23 cellular contexts compared by ENCODE assay signal in the genomic region with DNA sequence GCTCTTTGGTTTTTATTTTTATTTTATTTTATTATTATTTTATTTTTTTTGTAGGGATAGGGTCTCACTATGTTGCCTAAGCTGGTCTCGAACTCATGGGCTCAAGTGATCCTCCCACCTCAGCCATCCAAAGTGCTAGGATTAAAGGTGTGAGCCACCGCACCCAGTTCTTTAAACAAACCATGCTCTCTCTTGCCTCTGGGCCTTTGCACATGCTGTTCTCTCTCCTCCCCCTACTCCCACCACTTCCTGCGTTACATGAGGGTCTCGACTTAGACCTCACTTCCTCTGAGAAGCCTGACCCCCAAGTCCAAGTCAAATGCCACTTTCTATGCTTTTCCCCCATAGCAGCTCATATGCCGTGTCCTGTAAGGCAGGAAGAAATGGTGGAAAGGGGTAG. TPM values are rescaled to one million over a fixed set of nuclear protein-coding genes. Genes with fewer than 3 reads are reported as not detected.
A peak's percentile ranks its signal among the peaks of the same experiment; 100 is the strongest.
DNase-seq lines count a peak whose midpoint lies in the region; ATAC-seq, FAIRE-seq and TF ChIP-seq lines count a peak whose summit lies in the region.
"Had no signal": no experiment of that assay in that cellular context is flagged by ENCODE, and none has a peak within 500 bp of the region (broad histone marks: within the 10 kb centered on the region; RNA-seq: fewer than 3 reads in every experiment).

No MANE protein-coding gene starts in this region.

- POLR2A ChIA-PET in CD4-positive, alpha-beta T cell (lab: Charles Lee): interaction anchor here (0.9 to 1.2 kb wide), 2 partner anchors 11 to 28 kb away, joined by 3 to 5 read pairs; no protein-coding TSS in a partner anchor
- POLR2A ChIA-PET in T-cell (lab: Charles Lee): no interaction called here

- H3K36me3 Mint-ChIP-seq in T-helper 1 cell treated with Interleukin-12 subunit alpha and Interleukin-12 subunit beta and Interleukin-4 antibody, amounts not matched to agents 30 μg/mL and 1 μg/mL, for 36 hours (ENCODE audit: low read depth): no peaks in the 10 kb centered on the region
- H3K36me3 Mint-ChIP-seq in CD4-positive, alpha-beta T cell (ENCODE audit: low read depth): no peaks in the 10 kb centered on the region
- no peaks in the 10 kb centered on the region for H3K36me3 Mint-ChIP-seq in T-cell

- no peak for ATAC-seq in CD4-positive, alpha-beta T cell (ENCODE audit: poor library complexity)
- no peak for ATAC-seq in T-cell (replicated peaks in 1 of 4)
- no peak for ATAC-seq in GM21528 (IDR thresholded peaks at IDR 0.05; ENCODE audit: low FRiP score, unreplicated experiment)

- intact Hi-C loops in CD4-positive, alpha-beta T cell (cut with DNase I, micrococcal nuclease): loop anchor here in 1 of 2 experiments (2.0 kb wide), 1 partner anchor 15 kb away; no protein-coding TSS in a partner anchor
- intact Hi-C loops in kidney (cut with DNase I): no loop called here

- peaks cover 25% of the 10 kb centered on the region for H3K4me1 Mint-ChIP-seq in T-helper 1 cell treated with Interleukin-12 subunit alpha and Interleukin-12 subunit beta and Interleukin-4 antibody, amounts not matched to agents 30 μg/mL and 1 μg/mL, for 36 hours (ENCODE audit: low read depth)
- peaks cover 44% of the 10 kb centered on the region for H3K4me1 Mint-ChIP-seq in CD4-positive, alpha-beta T cell (ENCODE audit: low read depth)
- peaks cover 37 to 43% (median 38%) of the 10 kb centered on the region in 3 donors for H3K4me1 Mint-ChIP-seq in T-cell

- H3K27me3 ChIP-seq in CD4-positive, alpha-beta T cell (ENCODE audit: control insufficient read depth, insufficient read depth, low read length): no peaks in the 10 kb centered on the region

- DNase-seq in T-helper 1 cell: no peak
- no peak for DNase-seq in CD4-positive, alpha-beta T cell
- DNase-seq in T-cell: no peak
- peak; percentile 4 for DNase-seq in kidney
- no peak for DNase-seq in SKM-1 treated with dmso at 0.1 percent for 144 hours (lab: John Stamatoyannopoulos, UW; ENCODE audit: unreplicated experiment)
- DNase-seq in GM12891 (ENCODE audit: insufficient read length, low spot score): no peak
- DNase-seq: amniotic stem cell, DMS53, islet precursor cell, NCI-H1694 treated with DMSO at 0.1 percent for 48 hours, NCI-H2171 treated with DMSO at 0.1 percent for 48 hours, NCI-H526, stomach, tibial artery had no signal

- TF ChIP-seq POLR2A in GM12891 (IDR thresholded peaks at IDR 0.05; ENCODE audit: low read depth, low read length): no peak

- FAIRE-seq in kidney (lab: Jason Lieb, UNC) (no peak), GM12891 (lab: Jason Lieb, UNC) (no peak)
- FAIRE-seq: endometrium had no signal

- no peaks in the 10 kb centered on the region for H3K36me3 ChIP-seq in kidney (ENCODE audit: control insufficient read depth in 1 of 2, insufficient read depth in 2 of 2, low read length in 2 of 2)
- H3K36me3 ChIP-seq: breast epithelium, SJSA1, stomach, tibial artery had no signal

- peak overlapping the region; percentile 42 for H3K4me3 Mint-ChIP-seq in T-helper 1 cell treated with Interleukin-12 subunit alpha and Interleukin-12 subunit beta and Interleukin-4 antibody, amounts not matched to agents 30 μg/mL and 1 μg/mL, for 36 hours
- peak overlapping the region; percentile 68 for H3K4me3 Mint-ChIP-seq in CD4-positive, alpha-beta T cell
- H3K4me3 Mint-ChIP-seq in T-cell: peak overlapping the region in 2 of 3 donors; percentile 31 to 65

- peaks cover 27% of the 10 kb centered on the region for H3K27me3 Mint-ChIP-seq in T-helper 1 cell treated with Interleukin-12 subunit alpha and Interleukin-12 subunit beta and Interleukin-4 antibody, amounts not matched to agents 30 μg/mL and 1 μg/mL, for 36 hours (ENCODE audit: low read depth)
- no peaks in the 10 kb centered on the region for H3K27me3 Mint-ChIP-seq in CD4-positive, alpha-beta T cell
- H3K27me3 Mint-ChIP-seq in T-cell: peaks cover 0 to 8% of the 10 kb centered on the region in 2 donors

- H3K27ac Mint-ChIP-seq in T-helper 1 cell treated with Interleukin-12 subunit alpha and Interleukin-12 subunit beta and Interleukin-4 antibody, amounts not matched to agents 30 μg/mL and 1 μg/mL, for 36 hours: peak overlapping the region; percentile 15
- H3K27ac Mint-ChIP-seq in CD4-positive, alpha-beta T cell: peak overlapping the region; percentile 70
- H3K27ac Mint-ChIP-seq in T-cell: peak overlapping the region; percentile 28 to 57

- H3K9ac ChIP-seq in kidney (ENCODE audit: low read length in 2 of 2): no peak overlapping the region
- H3K9ac ChIP-seq: KMS-11 had no signal

- no peaks in the 10 kb centered on the region for H3K9me3 ChIP-seq in CD4-positive, alpha-beta T cell (ENCODE audit: control insufficient read depth, low read length)
- H3K9me3 ChIP-seq in kidney (ENCODE audit: control insufficient read depth in 1 of 2, low read length in 2 of 2): no peaks in the 10 kb centered on the region
- H3K9me3 ChIP-seq: breast epithelium, SJSA1, stomach, tibial artery had no signal

- CTCF ChIA-PET in CD4-positive, alpha-beta T cell (lab: Charles Lee): no interaction called here
- CTCF ChIA-PET in T-cell (lab: Charles Lee): no interaction called here

- H3K27ac ChIP-seq in CD4-positive, alpha-beta T cell (ENCODE audit: low read depth, low read length): no peak overlapping the region
- no peak overlapping the region for H3K27ac ChIP-seq in kidney (ENCODE audit: low read depth in 2 of 2, low read length in 2 of 2)
- H3K27ac ChIP-seq: 22Rv1, breast epithelium, coronary artery, KMS-11, SJSA1, stomach, tibial artery, VCaP had no signal

- H3K9me3 Mint-ChIP-seq in T-helper 1 cell treated with Interleukin-12 subunit alpha and Interleukin-12 subunit beta and Interleukin-4 antibody, amounts not matched to agents 30 μg/mL and 1 μg/mL, for 36 hours: no peaks in the 10 kb centered on the region
- H3K9me3 Mint-ChIP-seq in CD4-positive, alpha-beta T cell: no peaks in the 10 kb centered on the region
- no peaks in the 10 kb centered on the region for H3K9me3 Mint-ChIP-seq in T-cell

- H3K4me3 ChIP-seq in kidney (ENCODE audit: low read length in 2 of 2): no peak overlapping the region
- H3K4me3 ChIP-seq: breast epithelium, coronary artery, SJSA1, stomach, tibial artery had no signal

- no peak for TF ChIP-seq CTCF in CD4-positive, alpha-beta T cell (IDR thresholded peaks at IDR 0.05)
- no peak for TF ChIP-seq CTCF in kidney (IDR thresholded peaks at IDR 0.05; ENCODE audit: borderline replicate concordance, extremely low read depth, insufficient read depth)

- peaks cover 0 to 9% of the 10 kb centered on the region in 2 donors for H3K4me1 ChIP-seq in kidney (ENCODE audit: control insufficient read depth in 1 of 2, insufficient read depth in 1 of 2, low read depth in 1 of 2, low read length in 2 of 2)
- H3K4me1 ChIP-seq: SJSA1 had no signal

TF ChIP-seq in GM12891, 5 proteins besides CTCF, POLR2A, EP300 and RAD21:
- TF ChIP-seq SPI1 (IDR thresholded peaks at IDR 0.05; ENCODE audit: low read depth, low read length) (no peak), POLR2AphosphoS5 (IDR thresholded peaks at IDR 0.05; ENCODE audit: low read depth, low read length) (no peak), TAF1 (IDR thresholded peaks at IDR 0.05; ENCODE audit: low read depth, low read length) (no peak), POU2F2 (IDR thresholded peaks at IDR 0.05; ENCODE audit: low read depth, low read length) (no peak), PAX5 (IDR thresholded peaks at IDR 0.05; ENCODE audit: insufficient read depth, low read length, severe bottlenecking) (no peak)
TF ChIP-seq in GM12891: peak in this region for 0.

RNA-seq across cellular contexts. Expression of a gene that starts 15.2 kb away (rescaled TPM):
- 10 to 100 TPM; 61.6 to 64.1 TPM for total RNA-seq in CD4-positive, alpha-beta T cell
- 10 to 100 TPM; 84.2 to 98.8 (median 88.5) TPM for total RNA-seq in T-cell
- total RNA-seq in kidney: 63.6 TPM
- 6.1 TPM for polyA plus RNA-seq in kidney (ENCODE audit: insufficient read depth, low read depth, low replicate concordance)
- polyA plus RNA-seq in GM12891 (2012; ENCODE audit: low read depth, missing spikeins): 11.6 TPM

Comparison
In these comparisons a context has a peak if more than half of its experiments do, and no peak if none do; other contexts are left out.
1. H3K27ac Mint-ChIP-seq: peak in every context shown above with its lines; median percentile 70 in CD4-positive, alpha-beta T cell; 42 in T-cell; 15 in T-helper 1 cell treated with Interleukin-12 subunit alpha and Interleukin-12 subunit beta and Interleukin-4 antibody, amounts not matched to agents 30 μg/mL and 1 μg/mL, for 36 hours.